In genomic region chr11:57421066-57421465, GRCh38 we compare ENCODE assay signal across 1 cellular context.
TF ChIP-seq lines count a peak whose summit lies in the region.

No MANE protein-coding gene starts in this region.

TF ChIP-seq in WTC11, 78 proteins besides CTCF, POLR2A, EP300 and RAD21 (continued from another document):
- TF ChIP-seq PRDM15 (CRISPR knock-in tag; IDR thresholded peaks at IDR 0.05), result no peak
- TF ChIP-seq SOX15 (CRISPR knock-in tag; IDR thresholded peaks at IDR 0.05), result no peak
- TF ChIP-seq E2F5 (CRISPR knock-in tag; IDR thresholded peaks at IDR 0.05), result no peak
- TF ChIP-seq ZNF263 (CRISPR knock-in tag; IDR thresholded peaks at IDR 0.05; ENCODE audit: low read depth), result no peak
- TF ChIP-seq NR2C2 (CRISPR knock-in tag; IDR thresholded peaks at IDR 0.05), result no peak
- no peak for TF ChIP-seq E2F1 (CRISPR knock-in tag; IDR thresholded peaks at IDR 0.05)
- TF ChIP-seq FOXJ3 (CRISPR knock-in tag; IDR thresholded peaks at IDR 0.05; ENCODE audit: borderline replicate concordance), result no peak
- no peak for TF ChIP-seq ZNF138 (CRISPR knock-in tag; conservative IDR thresholded peaks at IDR 0.05)
- no peak for TF ChIP-seq MXD4 (CRISPR knock-in tag; IDR thresholded peaks at IDR 0.05; ENCODE audit: borderline replicate concordance)
- no peak for TF ChIP-seq CREM (CRISPR knock-in tag; IDR thresholded peaks at IDR 0.05)
- TF ChIP-seq IRF2 (CRISPR knock-in tag; IDR thresholded peaks at IDR 0.05; ENCODE audit: borderline replicate concordance, low read depth), result no peak
- no peak for TF ChIP-seq GABPB1 (CRISPR knock-in tag; IDR thresholded peaks at IDR 0.05)
- TF ChIP-seq TP53 (CRISPR knock-in tag; IDR thresholded peaks at IDR 0.05), result no peak
- TF ChIP-seq ARID4B (CRISPR knock-in tag; IDR thresholded peaks at IDR 0.05; ENCODE audit: borderline replicate concordance), result no peak
- no peak for TF ChIP-seq ZNF423 (CRISPR knock-in tag; IDR thresholded peaks at IDR 0.05)
